Comparison of ENCODE assay signal across 10 cellular contexts in the genomic region with DNA sequence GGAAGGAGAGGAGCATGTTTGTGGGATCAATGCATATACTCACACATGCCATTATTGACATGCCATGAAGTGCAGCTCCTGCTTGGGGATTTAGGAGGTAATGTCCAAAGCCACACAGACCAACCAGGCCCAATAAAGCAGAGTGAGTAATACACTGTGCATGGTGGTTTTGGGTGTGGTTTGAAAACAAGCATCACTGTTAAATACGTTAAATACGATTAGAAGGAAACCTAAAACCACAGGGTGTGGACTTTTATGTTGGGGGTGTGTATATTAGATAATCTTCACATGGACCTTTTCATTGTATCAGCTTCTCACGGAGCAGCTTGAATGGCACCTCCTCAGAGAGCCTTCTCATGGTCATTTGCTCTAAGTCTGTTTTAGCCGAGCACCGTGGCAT. TPM values are rescaled to one million over a fixed set of nuclear protein-coding genes. Genes with fewer than 3 reads are reported as not detected.
DNase-seq lines count a peak whose midpoint lies in the region; ATAC-seq and TF ChIP-seq lines count a peak whose summit lies in the region.
"Had no signal": no experiment of that assay in that cellular context is flagged by ENCODE, and none has a peak within 500 bp of the region (broad histone marks: within the 10 kb centered on the region; RNA-seq: fewer than 3 reads in every experiment).

No MANE protein-coding gene starts in this region.

- no peaks in the 10 kb centered on the region for H3K9me3 ChIP-seq in KOPT-K1 (ENCODE audit: insufficient read depth, low read length, poor library complexity, severe bottlenecking)

- peaks cover 44% of the 10 kb centered on the region for H3K4me1 Mint-ChIP-seq in activated CD4-positive, alpha-beta T cell treated with anti-CD3 and anti-CD28 coated beads, Interleukin-2, amount 10 ng/mL, durations not matched to agents 24 days and 14 days
- H3K4me1 Mint-ChIP-seq in immature natural killer cell = peaks cover 46 to 47% of the 10 kb centered on the region in 2 donors

- peak overlapping the region; percentile 91 for H3K27ac ChIP-seq in KOPT-K1 (ENCODE audit: low read depth, low read length, poor library complexity, severe bottlenecking)
- H3K27ac ChIP-seq: VCaP had no signal

- no peaks in the 10 kb centered on the region for H3K36me3 ChIP-seq in KOPT-K1 (ENCODE audit: insufficient read depth, low read length)

- H3K4me3 Mint-ChIP-seq in activated CD4-positive, alpha-beta T cell treated with anti-CD3 and anti-CD28 coated beads, Interleukin-2, amount 10 ng/mL, durations not matched to agents 24 days and 14 days = peak overlapping the region; percentile 47
- peak overlapping the region; percentile 77 to 92 (median 87) for H3K4me3 Mint-ChIP-seq in immature natural killer cell

- 46 to 62% methylated on average over 5 of the region's 5 CpGs for WGBS in lower leg skin, 2 donors

- H3K36me3 Mint-ChIP-seq in activated CD4-positive, alpha-beta T cell treated with anti-CD3 and anti-CD28 coated beads, Interleukin-2, amount 10 ng/mL, durations not matched to agents 24 days and 14 days (ENCODE audit: low read depth) = no peaks in the 10 kb centered on the region
- H3K36me3 Mint-ChIP-seq in immature natural killer cell = peaks cover 0 to 4% (median 0%) of the 10 kb centered on the region in 3 donors

- peak overlapping the region; percentile 45 for H3K27ac Mint-ChIP-seq in activated CD4-positive, alpha-beta T cell treated with anti-CD3 and anti-CD28 coated beads, Interleukin-2, amount 10 ng/mL, durations not matched to agents 24 days and 14 days
- H3K27ac Mint-ChIP-seq in immature natural killer cell = peak overlapping the region; percentile 95 to 99 (median 98)

- no peaks in the 10 kb centered on the region for H3K9me3 Mint-ChIP-seq in activated CD4-positive, alpha-beta T cell treated with anti-CD3 and anti-CD28 coated beads, Interleukin-2, amount 10 ng/mL, durations not matched to agents 24 days and 14 days
- H3K9me3 Mint-ChIP-seq in immature natural killer cell = no peaks in the 10 kb centered on the region

- no peak overlapping the region for H3K4me3 ChIP-seq in lower leg skin (ENCODE audit: low read depth, poor library complexity, severe bottlenecking)
- H3K4me3 ChIP-seq: lung had no signal

- no peak for TF ChIP-seq CTCF in lower leg skin (IDR thresholded peaks at IDR 0.05)

- ATAC-seq in GM18517 (IDR thresholded peaks at IDR 0.05; ENCODE audit: unreplicated experiment) = no peak

- H3K27me3 Mint-ChIP-seq in activated CD4-positive, alpha-beta T cell treated with anti-CD3 and anti-CD28 coated beads, Interleukin-2, amount 10 ng/mL, durations not matched to agents 24 days and 14 days = no peaks in the 10 kb centered on the region
- peaks cover 2 to 5% (median 5%) of the 10 kb centered on the region in 3 donors for H3K27me3 Mint-ChIP-seq in immature natural killer cell (ENCODE audit: low read depth in 3 of 3)

- DNase-seq in COLO668 (lab: John Stamatoyannopoulos, UW; ENCODE audit: unreplicated experiment) (peak; percentile 0), immature natural killer cell (peak; percentile 73 to 83 (median 79)), lower leg skin (ENCODE audit: low spot score in 2 of 2) (no peak), middle frontal gyrus (ENCODE audit: extremely low spot score, low spot score) (no peak)
- peak; percentile 83 for DNase-seq in activated CD4-positive, alpha-beta T cell treated with anti-CD3 and anti-CD28 coated beads, Interleukin-2, amount 10 ng/mL, durations not matched to agents 24 days and 14 days
- no peak for DNase-seq in stimulated activated CD4-positive, alpha-beta T cell treated with anti-CD3 and anti-CD28 coated beads, Interleukin-2, amount 100 ng/mL, for 24 hours

- intact Hi-C loops in activated CD4-positive, alpha-beta T cell treated with anti-CD3 and anti-CD28 coated beads, Interleukin-2, amount 10 ng/mL, durations not matched to agents 24 days and 14 days (cut with micrococcal nuclease) = no loop called here
- intact Hi-C loops in lower leg skin (cut with DNase I; ENCODE audit: low total_unique reads) = no loop called here

- no peak for TF ChIP-seq POLR2A in lower leg skin (IDR thresholded peaks at IDR 0.05)

RNA-seq across cellular contexts. Expression of a gene that starts 10.4 kb away (rescaled TPM):
- 179 and 183 TPM in 2 replicates for total RNA-seq in activated CD4-positive, alpha-beta T cell treated with anti-CD3 and anti-CD28 coated beads, Interleukin-2, amount 10 ng/mL, durations not matched to agents 24 days and 14 days
- polyA plus RNA-seq in immature natural killer cell = 10 to 100 TPM; 19.9 to 61.2 (median 21.4) TPM
- total RNA-seq in lower leg skin = 100 to 1,000 TPM; 105 to 138 (median 121) TPM

RNA-seq across cellular contexts. Expression of a gene that starts 12.9 kb away (rescaled TPM):
- 18.6 and 23.2 TPM in 2 replicates for total RNA-seq in activated CD4-positive, alpha-beta T cell treated with anti-CD3 and anti-CD28 coated beads, Interleukin-2, amount 10 ng/mL, durations not matched to agents 24 days and 14 days
- polyA plus RNA-seq in immature natural killer cell = 10 to 100 TPM; 26.2 to 37.4 (median 36.9) TPM
- 10 to 100 TPM; 25.8 to 46.2 (median 40.5) TPM for total RNA-seq in lower leg skin

Comparison
In these comparisons a context has a peak if more than half of its experiments do, and no peak if none do; other contexts are left out.
1. DNase-seq: peak in COLO668 (single experiment), activated CD4-positive, alpha-beta T cell treated with anti-CD3 and anti-CD28 coated beads, Interleukin-2, amount 10 ng/mL, durations not matched to agents 24 days and 14 days (single experiment) and immature natural killer cell (3 of 3); none in lower leg skin (0 of 2), middle frontal gyrus (single experiment) and stimulated activated CD4-positive, alpha-beta T cell treated with anti-CD3 and anti-CD28 coated beads, Interleukin-2, amount 100 ng/mL, for 24 hours (0 of 2).